8 cellular contexts compared by ENCODE assay signal in the genomic region with DNA sequence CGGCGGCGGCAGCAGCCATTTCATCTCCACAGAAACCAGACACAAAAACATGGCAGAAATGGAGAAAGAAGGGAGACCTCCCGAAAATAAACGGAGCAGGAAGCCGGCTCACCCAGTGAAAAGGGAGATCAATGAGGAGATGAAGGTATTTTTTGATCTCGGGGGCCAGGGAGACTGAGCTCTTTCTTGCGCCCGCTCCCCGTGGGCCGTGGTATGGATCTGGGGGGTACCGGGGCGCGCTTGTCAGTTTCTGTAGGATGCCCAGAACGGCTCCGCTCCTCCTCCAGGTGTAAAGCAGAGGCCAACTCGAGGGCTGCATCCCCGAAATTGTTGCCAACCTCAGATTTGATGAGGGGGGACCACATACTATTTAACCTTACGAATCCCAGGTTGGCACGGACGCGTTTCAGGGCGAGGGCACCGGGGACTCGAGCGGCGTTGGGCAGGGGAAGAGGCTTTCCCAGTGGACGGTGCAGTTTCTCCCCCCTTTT. TPM values are rescaled to one million over a fixed set of nuclear protein-coding genes. Genes with fewer than 3 reads are reported as not detected.
DNase-seq lines count a peak whose midpoint lies in the region; ATAC-seq, FAIRE-seq and TF ChIP-seq lines count a peak whose summit lies in the region.

No MANE protein-coding gene starts in this region.

- peaks cover 74% of the 10 kb centered on the region for H3K27me3 ChIP-seq in GM23338 (ENCODE audit: insufficient read depth)
- no peaks in the 10 kb centered on the region for H3K27me3 ChIP-seq in SK-N-SH (ENCODE audit: insufficient read depth)
- H3K27me3 ChIP-seq in pancreas: no peaks in the 10 kb centered on the region

- H3K4me1 ChIP-seq in GM23338 (ENCODE audit: insufficient read depth) (peaks cover 35% of the 10 kb centered on the region), SK-N-SH (ENCODE audit: control insufficient read depth in 1 of 2, insufficient read depth in 2 of 2, low read depth in 1 of 2, low read length in 1 of 2) (peaks cover 13 to 29% of the 10 kb centered on the region in 2 experiments), pancreas (peaks cover 0 to 5% (median 0%) of the 10 kb centered on the region in 3 donors)

- H3K27ac ChIP-seq in GM23338 (ENCODE audit: low read depth) (no peak overlapping the region), SK-N-SH (ENCODE audit: low read depth in 2 of 2, low read length in 1 of 2) (peak overlapping the region; percentile 40 to 71; a peak in 3 of 4 replicates), pancreas (peak overlapping the region in 3 of 4 donors; percentile 30 to 34 (median 32)), RWPE1 (no peak overlapping the region)

- peaks cover 14% of the 10 kb centered on the region for H3K4me1 Mint-ChIP-seq in GM23338

- POLR2A ChIA-PET in SK-N-SH (lab: Yijun Ruan, JAX): interaction anchor here (0.8 to 1.3 kb wide), 3 partner anchors 32 to 165 kb away, joined by 3 to 4 read pairs (median 3); a partner anchor contains a TSS
- POLR2A ChIA-PET in RWPE1 (lab: Yijun Ruan, JAX; ENCODE audit: low non-redundant PET): no interaction called here

- FAIRE-seq in pancreas (lab: Jason Lieb, UNC): no peak

- H3K36me3 ChIP-seq in GM23338 (ENCODE audit: insufficient read depth) (no peaks in the 10 kb centered on the region), SK-N-SH (replicated peaks in 1 of 2; ENCODE audit: control insufficient read depth in 1 of 2, insufficient read depth in 2 of 2, low read length in 1 of 2) (no peaks in the 10 kb centered on the region), pancreas (no peaks in the 10 kb centered on the region)

- H3K79me2 ChIP-seq in GM23338 (replicated peaks; ENCODE audit: insufficient read depth) (0 out of 2 replicates have a peak, but pooled peaks cover 5% of the 10 kb centered on the region), SK-N-SH (ENCODE audit: insufficient read depth) (no peaks in the 10 kb centered on the region)

- peak overlapping the region; percentile 94 for H3K4me3 ChIP-seq in GM23338
- peak overlapping the region; percentile 59 to 77 for H3K4me3 ChIP-seq in SK-N-SH (ENCODE audit: low read depth in 2 of 2, low read length in 1 of 2)
- peak overlapping the region; percentile 22 to 72 (median 50) for H3K4me3 ChIP-seq in pancreas

- TF ChIP-seq CTCF in GM23338 (conservative IDR thresholded peaks at IDR 0.05; ENCODE audit: low read depth in 2 of 2): no peak
- TF ChIP-seq CTCF in SK-N-SH (IDR thresholded peaks at IDR 0.05): no peak
- no peak for TF ChIP-seq CTCF in pancreas (IDR thresholded peaks at IDR 0.05)
- no peak for TF ChIP-seq CTCF in RWPE1 (conservative IDR thresholded peaks at IDR 0.05; ENCODE audit: low read depth)

- ATAC-seq in GM23338: peak; percentile 4
- peak; percentile 3 to 24 (median 17) for ATAC-seq in pancreas
- ATAC-seq in GM21619 (IDR thresholded peaks at IDR 0.05; ENCODE audit: unreplicated experiment): no peak

- H3K27ac Mint-ChIP-seq in GM23338: no peak overlapping the region

- H3K36me3 Mint-ChIP-seq in GM23338 (ENCODE audit: low read depth): no peaks in the 10 kb centered on the region; the same call in 2 of the 3 replicates

- H3K4me3 Mint-ChIP-seq in GM23338: no peak overlapping the region; the same call in 2 of the 3 replicates

- H3K27me3 Mint-ChIP-seq in GM23338 (ENCODE audit: insufficient read depth, low read depth, poor library complexity): peaks cover 36% of the 10 kb centered on the region

- intact Hi-C loops in pancreas (cut with DNase I): no loop called here

- CTCF ChIA-PET in SK-N-SH (lab: Yijun Ruan, JAX) (interaction anchor here (0.8 to 8.3 kb wide), 9 partner anchors 14 to 305 kb away, joined by 3 to 35 read pairs (median 8); a partner anchor contains a TSS), RWPE1 (lab: Yijun Ruan, JAX) (no interaction called here)

- peak overlapping the region; percentile 94 for H3K4me2 ChIP-seq in GM23338
- peak overlapping the region; percentile 82 for H3K4me2 ChIP-seq in SK-N-SH

- TF ChIP-seq EP300 in SK-N-SH (IDR thresholded peaks at IDR 0.05; ENCODE audit: borderline replicate concordance in 1 of 2, low read depth in 1 of 2, low read length in 1 of 2): no peak

- H3K9me2 ChIP-seq in GM23338 (ENCODE audit: insufficient read depth) (no peaks in the 10 kb centered on the region), SK-N-SH (no peaks in the 10 kb centered on the region)

- 0 out of 2 replicates have a peak, but pooled peaks cover 9% of the 10 kb centered on the region for H3F3A ChIP-seq in GM23338 (replicated peaks; ENCODE audit: low read depth)
- H3F3A ChIP-seq in SK-N-SH (replicated peaks; ENCODE audit: insufficient read depth): peaks cover 14% of the 10 kb centered on the region

- H3K9me3 ChIP-seq in SK-N-SH (no peaks in the 10 kb centered on the region), pancreas (no peaks in the 10 kb centered on the region)

- H3K9ac ChIP-seq in SK-N-SH: peak overlapping the region; percentile 59; the same call in 1 of the 2 replicates

- H4K20me1 ChIP-seq in GM23338 (replicated peaks; ENCODE audit: insufficient read depth) (no peaks in the 10 kb centered on the region), SK-N-SH (ENCODE audit: insufficient read depth) (peaks cover 4% of the 10 kb centered on the region; the same call in 1 of the 2 replicates)

- 5% methylated on average over 19 of the region's 28 CpGs for WGBS in SK-N-SH (ENCODE audit: low lambda C conversion rate)
- WGBS in pancreas, 2 donors: 1% methylated on average over 23 to 28 of the region's 28 CpGs

- peak overlapping the region; percentile 97 for H2AFZ ChIP-seq in GM23338
- peak overlapping the region; percentile 85 for H2AFZ ChIP-seq in SK-N-SH (ENCODE audit: low read depth)

- no peak for TF ChIP-seq RAD21 in SK-N-SH (IDR thresholded peaks at IDR 0.05; ENCODE audit: low read length)

- no peaks in the 10 kb centered on the region; the same call in 2 of the 3 replicates for H3K9me3 Mint-ChIP-seq in GM23338

- DNase-seq in GM23338 (ENCODE audit: low spot score): no peak
- DNase-seq in SK-N-SH: peak; percentile 50
- DNase-seq in fibroblast of peridontal ligament (ENCODE audit: extremely low read depth): peak; percentile 12
- DNase-seq in pancreas: peak in 2 of 6 donors; percentile 14 to 53
- no peak for DNase-seq in NCI-H510A treated with DMSO at 0.1 percent for 48 hours (lab: John Stamatoyannopoulos, UW)
- DNase-seq in NCI-H1436 treated with DMSO at 0.1 percent for 48 hours (lab: John Stamatoyannopoulos, UW): no peak
- no peak for DNase-seq in RWPE1 (ENCODE audit: low spot score)

TF ChIP-seq in GM23338, 12 proteins besides CTCF, POLR2A, EP300 and RAD21 (continues in another document):
- TF ChIP-seq CREB1 (CRISPR knock-in tag; IDR thresholded peaks at IDR 0.05; ENCODE audit: low read depth) (no peak), NANOG (IDR thresholded peaks at IDR 0.05; ENCODE audit: borderline replicate concordance) (no peak), ZNF331 (CRISPR knock-in tag; IDR thresholded peaks at IDR 0.05; ENCODE audit: low read depth) (no peak)

TF ChIP-seq in SK-N-SH, 30 proteins besides CTCF, POLR2A, EP300 and RAD21:
- TF ChIP-seq YY1 (IDR thresholded peaks at IDR 0.05; ENCODE audit: low read depth): peak; percentile 74; the same call in 1 of the 2 replicates
- no peak for TF ChIP-seq JUND (IDR thresholded peaks at IDR 0.05)
- TF ChIP-seq, protein P1, sequence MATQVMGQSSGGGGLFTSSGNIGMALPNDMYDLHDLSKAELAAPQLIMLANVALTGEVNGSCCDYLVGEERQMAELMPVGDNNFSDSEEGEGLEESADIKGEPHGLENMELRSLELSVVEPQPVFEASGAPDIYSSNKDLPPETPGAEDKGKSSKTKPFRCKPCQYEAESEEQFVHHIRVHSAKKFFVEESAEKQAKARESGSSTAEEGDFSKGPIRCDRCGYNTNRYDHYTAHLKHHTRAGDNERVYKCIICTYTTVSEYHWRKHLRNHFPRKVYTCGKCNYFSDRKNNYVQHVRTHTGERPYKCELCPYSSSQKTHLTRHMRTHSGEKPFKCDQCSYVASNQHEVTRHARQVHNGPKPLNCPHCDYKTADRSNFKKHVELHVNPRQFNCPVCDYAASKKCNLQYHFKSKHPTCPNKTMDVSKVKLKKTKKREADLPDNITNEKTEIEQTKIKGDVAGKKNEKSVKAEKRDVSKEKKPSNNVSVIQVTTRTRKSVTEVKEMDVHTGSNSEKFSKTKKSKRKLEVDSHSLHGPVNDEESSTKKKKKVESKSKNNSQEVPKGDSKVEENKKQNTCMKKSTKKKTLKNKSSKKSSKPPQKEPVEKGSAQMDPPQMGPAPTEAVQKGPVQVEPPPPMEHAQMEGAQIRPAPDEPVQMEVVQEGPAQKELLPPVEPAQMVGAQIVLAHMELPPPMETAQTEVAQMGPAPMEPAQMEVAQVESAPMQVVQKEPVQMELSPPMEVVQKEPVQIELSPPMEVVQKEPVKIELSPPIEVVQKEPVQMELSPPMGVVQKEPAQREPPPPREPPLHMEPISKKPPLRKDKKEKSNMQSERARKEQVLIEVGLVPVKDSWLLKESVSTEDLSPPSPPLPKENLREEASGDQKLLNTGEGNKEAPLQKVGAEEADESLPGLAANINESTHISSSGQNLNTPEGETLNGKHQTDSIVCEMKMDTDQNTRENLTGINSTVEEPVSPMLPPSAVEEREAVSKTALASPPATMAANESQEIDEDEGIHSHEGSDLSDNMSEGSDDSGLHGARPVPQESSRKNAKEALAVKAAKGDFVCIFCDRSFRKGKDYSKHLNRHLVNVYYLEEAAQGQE (IDR thresholded peaks at IDR 0.05; ENCODE audit: low read depth, low read length): no peak
TF ChIP-seq in SK-N-SH: peak in this region for 1.

RNA-seq across cellular contexts. Expression of a gene that starts 0.7 kb away (rescaled TPM):
- 3.0 and 3.1 TPM in 2 replicates for total RNA-seq in GM23338 (2014; rRNA removed; shearing (Covaris generic))
- polyA plus RNA-seq in GM23338 (2016; fragmentation: Nextera tagmentation; extraction: Ambion mirVana) (1.5 and 2.2 TPM in 2 replicates), SK-N-SH (2012; rRNA removed) (0.21 and 0.61 TPM in 2 replicates), pancreas (1 to 10 TPM; 1.7 to 3.5 TPM)
- 0.35 and 1.1 TPM in 2 replicates for polyA plus RNA-seq in SK-N-SH (2012; cell fraction: cytosol; rRNA removed)
- 2.4 and 5.2 TPM in 2 replicates for polyA plus RNA-seq in SK-N-SH (2012; cell fraction: nucleus; rRNA removed)
- 1 to 10 TPM; 1.1 to 3.4 (median 2.0) TPM for total RNA-seq in pancreas

RNA-seq across cellular contexts. Expression of a gene that starts 31.2 kb away (rescaled TPM):
- 14.5 and 16.7 TPM in 2 replicates for total RNA-seq in GM23338 (2014; rRNA removed; shearing (Covaris generic))
- polyA plus RNA-seq in GM23338 (2016; fragmentation: Nextera tagmentation; extraction: Ambion mirVana): 5.6 and 7.3 TPM in 2 replicates
- 5.6 and 6.3 TPM in 2 replicates for polyA plus RNA-seq in SK-N-SH (2012; rRNA removed)
- polyA plus RNA-seq in SK-N-SH (2012; cell fraction: cytosol; rRNA removed): 6.3 and 6.7 TPM in 2 replicates
- 2.3 and 4.4 TPM in 2 replicates for polyA plus RNA-seq in SK-N-SH (2012; cell fraction: nucleus; rRNA removed)
- 10 to 100 TPM in 1 of 6 donors, 1 to 10 TPM in 5; 5.3 to 10.1 (median 6.5) TPM for total RNA-seq in pancreas
- 1 to 10 TPM; 2.7 to 6.1 TPM for polyA plus RNA-seq in pancreas

Comparison
In these comparisons a context has a peak if more than half of its experiments do, and no peak if none do; other contexts are left out.
1. DNase-seq: peak in SK-N-SH (single experiment) and fibroblast of peridontal ligament (single experiment); none in GM23338 (single experiment), NCI-H510A treated with DMSO at 0.1 percent for 48 hours (single experiment), NCI-H1436 treated with DMSO at 0.1 percent for 48 hours (single experiment) and RWPE1 (single experiment).
2. H3K27ac ChIP-seq: peak in SK-N-SH (2 of 2) and pancreas (3 of 4); none in GM23338 (single experiment) and RWPE1 (single experiment).
3. Peak in every context shown above with its lines, with median percentiles within 50 percentile points of each other: H3K4me3 ChIP-seq.